In genomic region chr12:52207895-52208294, GRCh38 we compare ENCODE assay signal across 10 cellular contexts.
A peak's percentile ranks its signal among the peaks of the same experiment; 100 is the strongest.
DNase-seq lines count a peak whose midpoint lies in the region; ATAC-seq and TF ChIP-seq lines count a peak whose summit lies in the region.
"Had no signal": no experiment of that assay in that cellular context is flagged by ENCODE, and none has a peak within 500 bp of the region (broad histone marks: within the 10 kb centered on the region; RNA-seq: fewer than 3 reads in every experiment).

No MANE protein-coding gene starts in this region.

- no peak for ATAC-seq in HG02610 (IDR thresholded peaks at IDR 0.05; ENCODE audit: unreplicated experiment)

- no peak overlapping the region for H3K4me3 ChIP-seq in retinal pigment epithelial cell (ENCODE audit: low read length)

- no peak for TF ChIP-seq CTCF in retinal pigment epithelial cell (conservative IDR thresholded peaks at IDR 0.05; ENCODE audit: low read depth, low read length)

- peak; percentile 68 for DNase-seq in GM03348 (ENCODE audit: low spot score)
- DNase-seq in NCI-H226, result peak; percentile 85
- DNase-seq in fibroblast of gingiva (ENCODE audit: low read depth), result peak; percentile 49
- DNase-seq in retinal pigment epithelial cell (ENCODE audit: low read depth), result peak; percentile 95
- DNase-seq in putamen (ENCODE audit: low spot score), result no peak
- no peak for DNase-seq in central memory CD4-positive, alpha-beta T cell
- DNase-seq in stimulated activated naive CD4-positive, alpha-beta T cell (lab: John Stamatoyannopoulos, UW), result no peak
- DNase-seq: brain microvascular endothelial cell; stimulated activated CD4-positive, alpha-beta T cell treated with anti-CD3 and anti-CD28 coated beads, Interleukin-4, amount 100 ng/mL, for 1 hour had no signal

Comparison
In these comparisons a context has a peak if more than half of its experiments do, and no peak if none do; other contexts are left out.
1. DNase-seq: peak in GM03348 (single experiment), NCI-H226 (single experiment), fibroblast of gingiva (single experiment) and retinal pigment epithelial cell (single experiment); none in putamen (single experiment), central memory CD4-positive, alpha-beta T cell (single experiment) and stimulated activated naive CD4-positive, alpha-beta T cell (0 of 6).